Comparison of ENCODE assay signal across 26 cellular contexts in the genomic region with DNA sequence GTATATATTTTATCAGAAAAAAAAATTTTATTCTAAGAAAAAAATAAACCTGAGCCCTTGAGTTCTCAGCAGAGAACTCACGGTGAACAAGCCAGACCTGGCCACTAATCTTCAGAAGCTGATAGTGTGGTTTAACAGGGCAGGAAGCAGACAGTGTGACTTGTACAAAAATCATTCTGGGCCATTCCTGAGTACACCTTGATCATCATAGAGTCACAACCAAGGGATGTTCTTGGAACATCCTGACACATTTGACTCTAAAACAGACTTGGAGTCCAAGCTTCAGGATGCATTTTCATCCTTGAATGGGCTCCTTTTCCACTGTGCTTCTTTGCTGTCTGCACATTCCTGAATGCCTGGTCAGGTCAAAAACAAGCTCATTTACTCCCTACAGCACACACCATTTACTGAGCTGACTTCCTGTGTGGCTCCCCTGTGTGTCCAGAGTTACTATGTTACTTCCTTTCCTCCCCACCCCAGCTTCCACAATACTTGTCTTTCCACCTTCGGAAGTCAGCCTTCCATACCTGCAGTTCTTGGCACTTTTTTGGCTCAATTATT.
A peak's percentile ranks its signal among the peaks of the same experiment; 100 is the strongest.
DNase-seq lines count a peak whose midpoint lies in the region; ATAC-seq, FAIRE-seq and TF ChIP-seq lines count a peak whose summit lies in the region.
"Had no signal": no experiment of that assay in that cellular context is flagged by ENCODE, and none has a peak within 500 bp of the region (broad histone marks: within the 10 kb centered on the region; RNA-seq: fewer than 3 reads in every experiment).

No MANE protein-coding gene starts in this region.

- H3K4me3 Mint-ChIP-seq in astrocyte (ENCODE audit: unreplicated experiment), result no peak overlapping the region
- H3K4me3 Mint-ChIP-seq: activated naive CD8-positive, alpha-beta T cell treated with anti-CD3 and anti-CD28 coated beads for 36 hours; CD4-positive, CD25-positive, alpha-beta regulatory T cell; stimulated activated memory B cell treated with anti-CD40 and anti-IgM and Interleukin-4, amounts not matched to agents 10 μg/mL and 1 μg/mL and 100 μg/mL, for 72 hours; T-helper 2 cell treated with Interferon-gamma antibody and Interleukin-4, amounts not matched to agents 5 μg/mL and 100 μg/mL, for 36 hours had no signal

- in situ Hi-C loops in HepG2 (cut with HindIII; ENCODE audit: extremely low pct_ligation_motif_present, low pct_unique_long_range_greater_than_20kb), result no loop called here

- no peaks in the 10 kb centered on the region for H4K20me1 ChIP-seq in HepG2 (ENCODE audit: insufficient read depth, low read length)
- H4K20me1 ChIP-seq in astrocyte (ENCODE audit: insufficient read depth, low read length), result peaks cover 4% of the 10 kb centered on the region
- H4K20me1 ChIP-seq in keratinocyte (ENCODE audit: control insufficient read depth, extremely low read depth, insufficient read depth, low read length), result no peaks in the 10 kb centered on the region

- peaks cover 15% of the 10 kb centered on the region for H3K36me3 Mint-ChIP-seq in astrocyte (ENCODE audit: low read depth, unreplicated experiment)

- peaks cover 27% of the 10 kb centered on the region for H3K4me1 Mint-ChIP-seq in astrocyte (ENCODE audit: low read depth, unreplicated experiment)
- H3K4me1 Mint-ChIP-seq: stimulated activated memory B cell treated with anti-CD40 and anti-IgM and Interleukin-4, amounts not matched to agents 10 μg/mL and 1 μg/mL and 100 μg/mL, for 72 hours had no signal

- H3K27me3 Mint-ChIP-seq in astrocyte (ENCODE audit: low read depth, unreplicated experiment), result no peaks in the 10 kb centered on the region
- H3K27me3 Mint-ChIP-seq: activated naive CD8-positive, alpha-beta T cell treated with anti-CD3 and anti-CD28 coated beads for 36 hours; CD4-positive, CD25-positive, alpha-beta regulatory T cell; stimulated activated memory B cell treated with anti-CD40 and anti-IgM and Interleukin-4, amounts not matched to agents 10 μg/mL and 1 μg/mL and 100 μg/mL, for 72 hours had no signal

- WGBS in HepG2 (ENCODE audit: low lambda C conversion rate), result 97% methylated on average over 2 of the region's 2 CpGs
- WGBS in right lobe of liver (ENCODE audit: insufficient coverage, low coverage, low lambda C conversion rate, missing lambda C conversion rate), result 80% methylated on average over 2 of the region's 2 CpGs

- no peak for TF ChIP-seq RAD21 in HepG2 (CRISPR knock-in tag; IDR thresholded peaks at IDR 0.05)

- TF ChIP-seq CTCF in HepG2 (CRISPR knock-in tag; IDR thresholded peaks at IDR 0.05), result no peak
- TF ChIP-seq CTCF in right lobe of liver (IDR thresholded peaks at IDR 0.05), result no peak
- TF ChIP-seq CTCF in astrocyte (IDR thresholded peaks at IDR 0.05; ENCODE audit: insufficient read depth, low read depth, low read length), result no peak
- TF ChIP-seq CTCF in keratinocyte (optimal IDR thresholded peaks at IDR 0.05 in 1 of 3, IDR thresholded peaks at IDR 0.05 in 1 of 3, conservative IDR thresholded peaks at IDR 0.05 in 1 of 3; ENCODE audit: extremely low read depth in 1 of 3, insufficient read depth in 2 of 3, low read length in 3 of 3), result no peak

- BruUV-seq in HepG2 (replicated peaks; lab: Mats Ljungman, UMichigan), result no TSS peak

- H3K9me3 Mint-ChIP-seq in astrocyte (ENCODE audit: unreplicated experiment), result peaks cover 3% of the 10 kb centered on the region
- H3K9me3 Mint-ChIP-seq: activated naive CD8-positive, alpha-beta T cell treated with anti-CD3 and anti-CD28 coated beads for 36 hours; stimulated activated memory B cell treated with anti-CD40 and anti-IgM and Interleukin-4, amounts not matched to agents 10 μg/mL and 1 μg/mL and 100 μg/mL, for 72 hours; T-helper 2 cell treated with Interferon-gamma antibody and Interleukin-4, amounts not matched to agents 5 μg/mL and 100 μg/mL, for 36 hours had no signal

- no peak overlapping the region for H2AFZ ChIP-seq in HepG2 (ENCODE audit: low read length)
- no peak overlapping the region for H2AFZ ChIP-seq in astrocyte (ENCODE audit: low read depth, low read length)
- no peak overlapping the region for H2AFZ ChIP-seq in keratinocyte (ENCODE audit: control insufficient read depth, low read length)

- ATAC-seq in HepG2 (peak; percentile 38; the same call in 2 of the 3 replicates), right lobe of liver (no peak)
- ATAC-seq: A549; stimulated activated memory B cell treated with anti-CD40 and anti-IgM and Interleukin-4, amounts not matched to agents 10 μg/mL and 1 μg/mL and 100 μg/mL, for 72 hours had no signal

- H3K9ac ChIP-seq in HepG2 (ENCODE audit: insufficient read depth, low read depth, low read length), result no peak overlapping the region
- H3K9ac ChIP-seq in astrocyte (ENCODE audit: low read length), result no peak overlapping the region
- H3K9ac ChIP-seq in keratinocyte (ENCODE audit: control insufficient read depth, extremely low read depth, insufficient read depth, low read length), result no peak overlapping the region
- H3K9ac ChIP-seq: KMS-11 had no signal

- no peaks in the 10 kb centered on the region for H3K9me1 ChIP-seq in keratinocyte (ENCODE audit: control insufficient read depth, extremely low read depth, insufficient read depth, low read length)

- H3K27ac Mint-ChIP-seq in astrocyte (ENCODE audit: unreplicated experiment), result peak overlapping the region; percentile 67
- H3K27ac Mint-ChIP-seq: activated naive CD8-positive, alpha-beta T cell treated with anti-CD3 and anti-CD28 coated beads for 36 hours; stimulated activated memory B cell treated with anti-CD40 and anti-IgM and Interleukin-4, amounts not matched to agents 10 μg/mL and 1 μg/mL and 100 μg/mL, for 72 hours; T-helper 2 cell treated with Interferon-gamma antibody and Interleukin-4, amounts not matched to agents 5 μg/mL and 100 μg/mL, for 36 hours had no signal

- POLR2A ChIA-PET in HepG2 (lab: Yijun Ruan, JAX), result no interaction called here

- dilution Hi-C loops in keratinocyte (cut with MboI; ENCODE audit: extremely low pct_ligation_motif_present, low sequenced_read_pairs), result no loop called here

- H3K79me2 ChIP-seq in HepG2 (ENCODE audit: insufficient read depth, low read length) (no peaks in the 10 kb centered on the region), astrocyte (ENCODE audit: insufficient read depth, low read length) (peaks cover 11% of the 10 kb centered on the region), keratinocyte (ENCODE audit: control insufficient read depth, insufficient read depth, low read length) (peaks cover 29% of the 10 kb centered on the region)

- H3K27ac ChIP-seq in HepG2 (ENCODE audit: extremely low read length, insufficient read depth, low read length), result no peak overlapping the region
- no peak overlapping the region for H3K27ac ChIP-seq in right lobe of liver
- no peak overlapping the region for H3K27ac ChIP-seq in astrocyte (ENCODE audit: low read depth, low read length)
- H3K27ac ChIP-seq in keratinocyte (ENCODE audit: control insufficient read depth, insufficient read depth, low read length), result no peak overlapping the region
- H3K27ac ChIP-seq: A549, breast epithelium, KMS-11, SJSA1 had no signal

- H3K4me3 ChIP-seq in HepG2 (replicated peaks in 1 of 3; ENCODE audit: insufficient read depth in 1 of 3, low read depth in 2 of 3, low read length in 3 of 3) (no peak overlapping the region), right lobe of liver (no peak overlapping the region), astrocyte (ENCODE audit: insufficient read depth, low read depth, low read length) (no peak overlapping the region), keratinocyte (ENCODE audit: control insufficient read depth in 2 of 3, extremely low read depth in 1 of 3, insufficient read depth in 2 of 3, low read depth in 1 of 3, low read length in 3 of 3) (no peak overlapping the region)
- H3K4me3 ChIP-seq: A549, breast epithelium, HAP-1, heart right ventricle, SJSA1, thoracic aorta had no signal

- TF ChIP-seq POLR2A in HepG2 (IDR thresholded peaks at IDR 0.05; ENCODE audit: insufficient read depth in 1 of 2, low read depth in 2 of 2, low read length in 2 of 2) (no peak), right lobe of liver (IDR thresholded peaks at IDR 0.05) (no peak)

- intact Hi-C loops in HepG2 (cut with micrococcal nuclease; ENCODE audit: unreplicated experiment), result no loop called here
- intact Hi-C loops in right lobe of liver (cut with DNase I), result no loop called here

- DNase-seq in HepG2 (ENCODE audit: low spot score), result no peak
- DNase-seq in right lobe of liver, result no peak
- peak; percentile 20 for DNase-seq in astrocyte (ENCODE audit: low read depth)
- DNase-seq in keratinocyte (ENCODE audit: low read depth, low spot score), result no peak
- no peak for DNase-seq in effector CD4-positive, alpha-beta T cell
- no peak for DNase-seq in T-helper 1 cell
- DNase-seq in NCI-H526 (lab: John Stamatoyannopoulos, UW), result no peak
- no peak for DNase-seq in activated gamma-delta T cell treated with Interleukin-2 at 50 U/mL for 16 hours
- DNase-seq: activated CD8-positive, alpha-beta memory T cell treated with anti-CD3 and anti-CD28 coated beads for 24 hours; activated naive CD8-positive, alpha-beta T cell treated with anti-CD3 and anti-CD28 coated beads for 36 hours; CD4-positive, CD25-positive, alpha-beta regulatory T cell; DMS53; effector CD8-positive, alpha-beta T cell; heart right ventricle; kidney glomerular epithelial cell; NCI-H1092 treated with DMSO at 0.1 percent for 48 hours; NCI-H526 treated with DMSO at 0.1 percent for 48 hours; stimulated activated CD4-positive, alpha-beta T cell treated with anti-CD3 and anti-CD28 coated beads, Interleukin-15, amount 100 ng/mL, for 24 hours had no signal

- TF ChIP-seq EP300 in HepG2 (IDR thresholded peaks at IDR 0.05; ENCODE audit: low read depth in 2 of 2, low read length in 2 of 2) (no peak), HepG2 (CRISPR knock-in tag; IDR thresholded peaks at IDR 0.05; ENCODE audit: borderline replicate concordance) (no peak)

- peaks cover 4 to 5% of the 10 kb centered on the region in 2 experiments; a peak in 4 of 5 replicates for H3K36me3 ChIP-seq in HepG2 (replicated peaks in 1 of 2; ENCODE audit: control insufficient read depth in 1 of 2, insufficient read depth in 2 of 2, low read length in 2 of 2)
- H3K36me3 ChIP-seq in right lobe of liver, result no peaks in the 10 kb centered on the region
- H3K36me3 ChIP-seq in astrocyte (ENCODE audit: insufficient read depth, low read length), result peaks cover 5% of the 10 kb centered on the region
- H3K36me3 ChIP-seq in keratinocyte (ENCODE audit: control insufficient read depth in 2 of 2, extremely low read depth in 1 of 2, insufficient read depth in 2 of 2, low read length in 2 of 2), result peaks cover 0 to 3% of the 10 kb centered on the region in 2 experiments
- H3K36me3 ChIP-seq: breast epithelium, HAP-1, thoracic aorta had no signal

- no peaks in the 10 kb centered on the region for H3K27me3 ChIP-seq in HepG2 (ENCODE audit: control insufficient read depth in 1 of 2, insufficient read depth in 2 of 2, low read length in 2 of 2)
- no peaks in the 10 kb centered on the region for H3K27me3 ChIP-seq in right lobe of liver
- no peaks in the 10 kb centered on the region for H3K27me3 ChIP-seq in astrocyte (ENCODE audit: insufficient read depth, low read length)
- H3K27me3 ChIP-seq in keratinocyte (ENCODE audit: control insufficient read depth, extremely low read depth, insufficient read depth, low read length), result no peaks in the 10 kb centered on the region
- H3K27me3 ChIP-seq: breast epithelium, heart right ventricle, SJSA1 had no signal

- no peaks in the 10 kb centered on the region for H3K9me3 ChIP-seq in HepG2 (ENCODE audit: low read length)
- H3K9me3 ChIP-seq in right lobe of liver, result no peaks in the 10 kb centered on the region
- H3K9me3 ChIP-seq in astrocyte (ENCODE audit: insufficient read depth, low read depth, low read length), result no peaks in the 10 kb centered on the region
- no peaks in the 10 kb centered on the region for H3K9me3 ChIP-seq in keratinocyte (ENCODE audit: control insufficient read depth, low read depth, low read length)
- H3K9me3 ChIP-seq: breast epithelium, HAP-1, heart right ventricle, SJSA1, thoracic aorta had no signal

- H3K4me2 ChIP-seq in HepG2 (ENCODE audit: low read depth, low read length), result no peak overlapping the region
- peak overlapping the region; percentile 7 for H3K4me2 ChIP-seq in astrocyte (ENCODE audit: low read length)
- H3K4me2 ChIP-seq in keratinocyte (ENCODE audit: control insufficient read depth, extremely low read depth, insufficient read depth, low read depth, low read length), result no peak overlapping the region
- H3K4me2 ChIP-seq: A549, KMS-11 had no signal

- CTCF ChIA-PET in HepG2 (lab: Yijun Ruan, JAX; ENCODE audit: low intra/inter-chr PET ratio, low total read pairs), result no interaction called here

- 0 out of 2 replicates have a peak, but pooled peaks cover 5% of the 10 kb centered on the region for H3K4me1 ChIP-seq in HepG2 (ENCODE audit: insufficient read depth, low read length)
- H3K4me1 ChIP-seq in right lobe of liver, result peaks cover 0 to 10% (median 2%) of the 10 kb centered on the region in 4 donors
- no peaks in the 10 kb centered on the region for H3K4me1 ChIP-seq in astrocyte (ENCODE audit: insufficient read depth, low read length)
- peaks cover 7% of the 10 kb centered on the region for H3K4me1 ChIP-seq in keratinocyte (ENCODE audit: control insufficient read depth, extremely low read depth, insufficient read depth, low read length)
- H3K4me1 ChIP-seq: A549, breast epithelium, HAP-1 had no signal

- FAIRE-seq in HepG2 (lab: Jason Lieb, UNC) (no peak), astrocyte (lab: Jason Lieb, UNC) (no peak), keratinocyte (lab: Jason Lieb, UNC) (peak; percentile 72)
- FAIRE-seq: A549 had no signal
